In genomic region chr3:31035681-31036080, GRCh38 we compare ENCODE assay signal across 17 cellular contexts.
A peak's percentile ranks its signal among the peaks of the same experiment; 100 is the strongest.
DNase-seq lines count a peak whose midpoint lies in the region; ATAC-seq, FAIRE-seq and TF ChIP-seq lines count a peak whose summit lies in the region.
"Had no signal": no experiment of that assay in that cellular context is flagged by ENCODE, and none has a peak within 500 bp of the region (broad histone marks: within the 10 kb centered on the region; RNA-seq: fewer than 3 reads in every experiment).

No MANE protein-coding gene starts in this region.

- H3K4me3 Mint-ChIP-seq in astrocyte (ENCODE audit: unreplicated experiment), result no peak overlapping the region
- H3K4me3 Mint-ChIP-seq: GM23338 had no signal

- no peak overlapping the region for H3K9ac ChIP-seq in IMR-90 (ENCODE audit: low read depth, low read length)
- no peak overlapping the region for H3K9ac ChIP-seq in astrocyte (ENCODE audit: low read length)
- H3K9ac ChIP-seq in mesenchymal stem cell (ENCODE audit: low read length), result no peak overlapping the region
- H3K9ac ChIP-seq in HepG2 (ENCODE audit: insufficient read depth, low read depth, low read length), result no peak overlapping the region

- no peaks in the 10 kb centered on the region for H3K27me3 Mint-ChIP-seq in astrocyte (ENCODE audit: low read depth, unreplicated experiment)

- H2BK12ac ChIP-seq in mesenchymal stem cell (ENCODE audit: low read length in 2 of 2), result no peak overlapping the region

- 71% methylated on average over 1 of the region's 1 CpG; no CpG with 5 or more reads in 1 of the 2 experiments for WGBS in IMR-90 (ENCODE audit: extremely low coverage in 2 of 2, insufficient read length in 1 of 2), 2 experiments
- WGBS in mesenchymal stem cell, result 71% methylated on average over 1 of the region's 1 CpG
- WGBS in HepG2 (ENCODE audit: low lambda C conversion rate), result 6% methylated on average over 1 of the region's 1 CpG

- H2BK120ac ChIP-seq in IMR-90 (ENCODE audit: low read depth, low read length), result no peak overlapping the region
- H2BK120ac ChIP-seq in mesenchymal stem cell (ENCODE audit: low read depth, low read length), result no peak overlapping the region

- H2BK20ac ChIP-seq in IMR-90 (ENCODE audit: low read depth, low read length), result no peak overlapping the region

- peaks cover 2% of the 10 kb centered on the region for H3K9me3 Mint-ChIP-seq in astrocyte (ENCODE audit: unreplicated experiment)
- H3K9me3 Mint-ChIP-seq: GM23338 had no signal

- H3K36me3 ChIP-seq in IMR-90 (ENCODE audit: control insufficient read depth, insufficient read depth, low read length), result no peaks in the 10 kb centered on the region
- H3K36me3 ChIP-seq in astrocyte (ENCODE audit: insufficient read depth, low read length), result no peaks in the 10 kb centered on the region
- no peaks in the 10 kb centered on the region for H3K36me3 ChIP-seq in mesenchymal stem cell (ENCODE audit: control insufficient read depth in 1 of 2, insufficient read depth in 2 of 2, low read depth in 1 of 2, low read length in 2 of 2)
- no peaks in the 10 kb centered on the region for H3K36me3 ChIP-seq in Peyer's patch
- H3K36me3 ChIP-seq in HepG2 (replicated peaks in 1 of 2; ENCODE audit: control insufficient read depth in 1 of 2, insufficient read depth in 2 of 2, low read length in 2 of 2), result no peaks in the 10 kb centered on the region

- no peak overlapping the region for H2BK15ac ChIP-seq in IMR-90 (ENCODE audit: low read depth, low read length)
- no peak overlapping the region for H2BK15ac ChIP-seq in mesenchymal stem cell (ENCODE audit: low read depth, poor library complexity, severe bottlenecking)

- H3K9me1 ChIP-seq in IMR-90 (ENCODE audit: insufficient read depth, low read length), result no peaks in the 10 kb centered on the region

- H3K4me3 ChIP-seq in IMR-90 (ENCODE audit: insufficient read depth, low read depth, low read length), result no peak overlapping the region
- no peak overlapping the region for H3K4me3 ChIP-seq in astrocyte (ENCODE audit: insufficient read depth, low read depth, low read length)
- no peak overlapping the region for H3K4me3 ChIP-seq in mesenchymal stem cell (ENCODE audit: insufficient read depth in 1 of 2, low read depth in 1 of 2, low read length in 2 of 2)
- H3K4me3 ChIP-seq in Peyer's patch, result no peak overlapping the region
- H3K4me3 ChIP-seq in HepG2 (replicated peaks in 1 of 3; ENCODE audit: insufficient read depth in 1 of 3, low read depth in 2 of 3, low read length in 3 of 3), result no peak overlapping the region
- H3K4me3 ChIP-seq: A549, GM23338, K562 had no signal

- H3K27ac ChIP-seq in IMR-90 (ENCODE audit: insufficient read depth, low read length) (no peak overlapping the region), astrocyte (ENCODE audit: low read depth, low read length) (no peak overlapping the region), mesenchymal stem cell (ENCODE audit: low read length, poor library complexity, severe bottlenecking) (no peak overlapping the region), Peyer's patch (no peak overlapping the region), HepG2 (ENCODE audit: extremely low read length, insufficient read depth, low read length) (no peak overlapping the region)
- H3K27ac ChIP-seq: A549, HL-60 had no signal

- no peak overlapping the region for H2AK9ac ChIP-seq in IMR-90 (replicated peaks; ENCODE audit: low read depth, low read length, poor library complexity)

- no peak overlapping the region for H3K27ac Mint-ChIP-seq in astrocyte (ENCODE audit: unreplicated experiment)
- H3K27ac Mint-ChIP-seq: GM23338 had no signal

- TF ChIP-seq RAD21 in IMR-90 (IDR thresholded peaks at IDR 0.05; ENCODE audit: low read length) (no peak), HepG2 (CRISPR knock-in tag; IDR thresholded peaks at IDR 0.05) (no peak)

- H2AFZ ChIP-seq in IMR-90 (replicated peaks; ENCODE audit: low read length, poor library complexity) (no peak overlapping the region), astrocyte (ENCODE audit: low read depth, low read length) (no peak overlapping the region), mesenchymal stem cell (ENCODE audit: low read depth, low read length) (no peak overlapping the region), HepG2 (ENCODE audit: low read length) (no peak overlapping the region)
- H2AFZ ChIP-seq: GM23338 had no signal

- CTCF ChIA-PET in IMR-90 (lab: Yijun Ruan, JAX) (no interaction called here), HepG2 (lab: Yijun Ruan, JAX; ENCODE audit: low intra/inter-chr PET ratio, low total read pairs) (no interaction called here)

- intact Hi-C loops in IMR-90 (cut with micrococcal nuclease) (no loop called here), HepG2 (cut with micrococcal nuclease; ENCODE audit: unreplicated experiment) (no loop called here)

- H4K91ac ChIP-seq in IMR-90 (ENCODE audit: insufficient read depth, low read depth, low read length), result no peak overlapping the region
- H4K91ac ChIP-seq in mesenchymal stem cell (ENCODE audit: low read length), result no peak overlapping the region

- dilution Hi-C loops in IMR-90 (cut with HindIII; ENCODE audit: low sequenced_read_pairs, unreplicated experiment), result no loop called here

- peaks cover 21% of the 10 kb centered on the region for H3K4me1 Mint-ChIP-seq in astrocyte (ENCODE audit: low read depth, unreplicated experiment)

- H3K23ac ChIP-seq in IMR-90 (ENCODE audit: low read depth, low read length), result no peak overlapping the region
- no peak overlapping the region for H3K23ac ChIP-seq in mesenchymal stem cell (ENCODE audit: low read length in 2 of 2)

- TF ChIP-seq POLR2A in IMR-90 (IDR thresholded peaks at IDR 0.05; ENCODE audit: low read depth, low read length) (no peak), Peyer's patch (IDR thresholded peaks at IDR 0.05) (no peak), HepG2 (IDR thresholded peaks at IDR 0.05; ENCODE audit: insufficient read depth in 1 of 2, low read depth in 2 of 2, low read length in 2 of 2) (no peak)

- peaks cover 4% of the 10 kb centered on the region for H3K27me3 ChIP-seq in IMR-90 (ENCODE audit: control insufficient read depth, insufficient read depth, low read length)
- H3K27me3 ChIP-seq in astrocyte (ENCODE audit: insufficient read depth, low read length), result no peaks in the 10 kb centered on the region
- no peaks in the 10 kb centered on the region for H3K27me3 ChIP-seq in mesenchymal stem cell (ENCODE audit: control insufficient read depth in 1 of 2, insufficient read depth in 1 of 2, low read length in 2 of 2)
- no peaks in the 10 kb centered on the region for H3K27me3 ChIP-seq in Peyer's patch
- H3K27me3 ChIP-seq in HepG2 (ENCODE audit: control insufficient read depth in 1 of 2, insufficient read depth in 2 of 2, low read length in 2 of 2), result no peaks in the 10 kb centered on the region

- H3K4me2 ChIP-seq in IMR-90 (ENCODE audit: low read depth, low read length), result no peak overlapping the region
- no peak overlapping the region for H3K4me2 ChIP-seq in astrocyte (ENCODE audit: low read length)
- no peak overlapping the region for H3K4me2 ChIP-seq in mesenchymal stem cell (ENCODE audit: low read length, poor library complexity, severe bottlenecking)
- H3K4me2 ChIP-seq in HepG2 (ENCODE audit: low read depth, low read length), result no peak overlapping the region
- H3K4me2 ChIP-seq: A549, GM23338 had no signal

- H3K79me1 ChIP-seq in IMR-90 (ENCODE audit: low read depth in 1 of 2, low read length in 2 of 2) (no peaks in the 10 kb centered on the region), mesenchymal stem cell (replicated peaks; ENCODE audit: low read length, poor library complexity, severe bottlenecking) (no peaks in the 10 kb centered on the region)

- no peak overlapping the region for H3K56ac ChIP-seq in IMR-90 (ENCODE audit: extremely low read depth, insufficient read depth, low read length)

- no peak overlapping the region for H4K5ac ChIP-seq in IMR-90 (ENCODE audit: low read depth, low read length)

- H3K9me3 ChIP-seq in IMR-90 (ENCODE audit: control insufficient read depth, insufficient read depth, low read length) (no peaks in the 10 kb centered on the region), astrocyte (ENCODE audit: insufficient read depth, low read depth, low read length) (no peaks in the 10 kb centered on the region), mesenchymal stem cell (ENCODE audit: control insufficient read depth, low read length) (peaks cover 6% of the 10 kb centered on the region), Peyer's patch (no peaks in the 10 kb centered on the region), HepG2 (ENCODE audit: low read length) (no peaks in the 10 kb centered on the region)
- H3K9me3 ChIP-seq: A549 had no signal

- POLR2A ChIA-PET in IMR-90 (lab: Charles Lee; ENCODE audit: unreplicated experiment), result no interaction called here
- POLR2A ChIA-PET in HepG2 (lab: Yijun Ruan, JAX), result no interaction called here

- DNase-seq in EH (ENCODE audit: low read depth) (peak; percentile 12), IMR-90 (peak; percentile 18), astrocyte (ENCODE audit: low read depth) (peak; percentile 86), mesenchymal stem cell (peak; percentile 55), Peyer's patch (no peak), MV-4-11 (lab: John Stamatoyannopoulos, UW) (no peak), HepG2 (ENCODE audit: low spot score) (no peak)
- DNase-seq: C1 segment of cervical spinal cord, NCI-H1436, NCI-H2029, NCI-H2171 treated with DMSO at 0.1 percent for 48 hours, NCI-H748 treated with DMSO at 0.1 percent for 48 hours, PC-3 had no signal

- no peak for TF ChIP-seq EP300 in HepG2 (IDR thresholded peaks at IDR 0.05; ENCODE audit: low read depth in 2 of 2, low read length in 2 of 2)
- no peak for TF ChIP-seq EP300 in HepG2 (CRISPR knock-in tag; IDR thresholded peaks at IDR 0.05; ENCODE audit: borderline replicate concordance)

- BruUV-seq in IMR-90 (replicated peaks; lab: Mats Ljungman, UMichigan) (no TSS peak), HepG2 (replicated peaks; lab: Mats Ljungman, UMichigan) (no TSS peak)

- in situ Hi-C loops in IMR-90 (cut with MboI; ENCODE audit: low sequenced_read_pairs), result no loop called here
- in situ Hi-C loops in HepG2 (cut with HindIII; ENCODE audit: extremely low pct_ligation_motif_present, low pct_unique_long_range_greater_than_20kb), result no loop called here

- H3K4me1 ChIP-seq in IMR-90 (ENCODE audit: control insufficient read depth, insufficient read depth, low read length), result no peaks in the 10 kb centered on the region
- peaks cover 5% of the 10 kb centered on the region for H3K4me1 ChIP-seq in astrocyte (ENCODE audit: insufficient read depth, low read length)
- no peaks in the 10 kb centered on the region for H3K4me1 ChIP-seq in mesenchymal stem cell (ENCODE audit: control insufficient read depth, insufficient read depth, low read depth, low read length)
- H3K4me1 ChIP-seq in Peyer's patch, result no peaks in the 10 kb centered on the region
- no peaks in the 10 kb centered on the region for H3K4me1 ChIP-seq in HepG2 (ENCODE audit: insufficient read depth, low read length)
- H3K4me1 ChIP-seq: A549 had no signal

- H3K14ac ChIP-seq in IMR-90 (replicated peaks; ENCODE audit: low read depth, low read length), result no peak overlapping the region
- H3K14ac ChIP-seq in mesenchymal stem cell (ENCODE audit: low read length in 2 of 2), result no peak overlapping the region

- H2BK5ac ChIP-seq in IMR-90 (ENCODE audit: low read depth, low read length, poor library complexity, severe bottlenecking), result no peak overlapping the region
- no peak overlapping the region for H2BK5ac ChIP-seq in mesenchymal stem cell (ENCODE audit: low read depth, low read length, poor library complexity, severe bottlenecking)

- H2AK5ac ChIP-seq in IMR-90 (ENCODE audit: low read depth, low read length), result no peak overlapping the region
- no peak overlapping the region for H2AK5ac ChIP-seq in mesenchymal stem cell (ENCODE audit: low read length, severe bottlenecking)

- no peak overlapping the region for H4K8ac ChIP-seq in IMR-90 (ENCODE audit: low read depth in 2 of 2, low read length in 2 of 2)
- no peak overlapping the region for H4K8ac ChIP-seq in mesenchymal stem cell (ENCODE audit: low read length)

- ATAC-seq in IMR-90 (ENCODE audit: low read depth) (no peak), HepG2 (no peak)
- ATAC-seq: A549, GM23338, K562, PC-3 had no signal

- no peak overlapping the region for H3K4ac ChIP-seq in IMR-90 (ENCODE audit: low read depth, low read length)
- H3K4ac ChIP-seq in mesenchymal stem cell (ENCODE audit: low read depth in 1 of 2, low read length in 2 of 2), result no peak overlapping the region

- H4K20me1 ChIP-seq in IMR-90 (ENCODE audit: insufficient read depth, low read length), result no peaks in the 10 kb centered on the region
- H4K20me1 ChIP-seq in astrocyte (ENCODE audit: insufficient read depth, low read length), result no peaks in the 10 kb centered on the region
- no peaks in the 10 kb centered on the region for H4K20me1 ChIP-seq in HepG2 (ENCODE audit: insufficient read depth, low read length)

- TF ChIP-seq CTCF in IMR-90 (conservative IDR thresholded peaks at IDR 0.05; ENCODE audit: low read depth, low read length) (no peak), astrocyte (IDR thresholded peaks at IDR 0.05; ENCODE audit: insufficient read depth, low read depth, low read length) (no peak), Peyer's patch (IDR thresholded peaks at IDR 0.05) (no peak), HepG2 (CRISPR knock-in tag; IDR thresholded peaks at IDR 0.05) (no peak)

- no peaks in the 10 kb centered on the region for H3K79me2 ChIP-seq in astrocyte (ENCODE audit: insufficient read depth, low read length)
- no peaks in the 10 kb centered on the region for H3K79me2 ChIP-seq in HepG2 (ENCODE audit: insufficient read depth, low read length)

- FAIRE-seq in astrocyte (lab: Jason Lieb, UNC) (no peak), HepG2 (lab: Jason Lieb, UNC) (no peak)
- FAIRE-seq: A549, K562 had no signal

- H3K18ac ChIP-seq in IMR-90 (ENCODE audit: low read depth, low read length), result no peak overlapping the region
- H3K18ac ChIP-seq in mesenchymal stem cell (ENCODE audit: low read depth in 1 of 2, low read length in 2 of 2), result peak overlapping the region in 1 of 2 experiments; percentile 40

- H3K36me3 Mint-ChIP-seq in astrocyte (ENCODE audit: low read depth, unreplicated experiment), result no peaks in the 10 kb centered on the region

Comparison
In these comparisons a context has a peak if more than half of its experiments do, and no peak if none do; other contexts are left out.
1. DNase-seq: peak in EH (single experiment), IMR-90 (single experiment), astrocyte (single experiment) and mesenchymal stem cell (single experiment); none in Peyer's patch (0 of 3), MV-4-11 (single experiment) and HepG2 (single experiment).